ENCODE assay signal across 21 cellular contexts in genomic region chr12:130337476-130338303, GRCh38. TPM values are rescaled to one million over a fixed set of nuclear protein-coding genes. Genes with fewer than 3 reads are reported as not detected.
A peak's percentile ranks its signal among the peaks of the same experiment; 100 is the strongest.
DNase-seq lines count a peak whose midpoint lies in the region; ATAC-seq, FAIRE-seq and TF ChIP-seq lines count a peak whose summit lies in the region.
"Had no signal": no experiment of that assay in that cellular context is flagged by ENCODE, and none has a peak within 500 bp of the region (broad histone marks: within the 10 kb centered on the region; RNA-seq: fewer than 3 reads in every experiment).

TSS of gene PIWIL1 (plus strand) at chr12:130337887. CDS start at chr12:130342592, 4,705 bp downstream.

- no peak for DNase-seq in stimulated activated naive CD8-positive, alpha-beta T cell treated with anti-CD3 and anti-CD28 coated beads, Interleukin-15, amount 100 ng/mL, for 72 hours
- DNase-seq in stimulated activated naive CD8-positive, alpha-beta T cell treated with anti-CD3 and anti-CD28 coated beads, Interleukin-15, Interleukin-2, amounts not matched to agents 100 U/mL and 50 U/mL, for 24 hours: no peak
- DNase-seq in NCI-H146 (lab: John Stamatoyannopoulos, UW) (peak; percentile 77), kidney (peak; percentile 69), NCI-H510A (lab: John Stamatoyannopoulos, UW) (no peak)
- no peak for DNase-seq in activated T-cell treated with anti-CD3 and anti-CD28 coated beads, Interleukin-2, amount 50 U/mL, for 4 hours
- DNase-seq: Calu3; CD4-positive, alpha-beta T cell; DMS79; NCI-H1092 treated with DMSO at 0.1 percent for 48 hours; NCI-H1694; NCI-H2081 treated with DMSO at 0.1 percent for 48 hours; NCI-H446 treated with DMSO at 0.1 percent for 48 hours; PC-3; SHP77 treated with DMSO at 0.1 percent for 48 hours had no signal

- no peaks in the 10 kb centered on the region for H3K4me1 Mint-ChIP-seq in stimulated activated naive CD8-positive, alpha-beta T cell treated with anti-CD3 and anti-CD28 coated beads, Interleukin-15, amount 100 ng/mL, for 72 hours
- no peaks in the 10 kb centered on the region for H3K4me1 Mint-ChIP-seq in activated T-cell treated with anti-CD3 and anti-CD28 coated beads, Interleukin-2, amount 50 U/mL, for 4 hours (ENCODE audit: low read depth)
- H3K4me1 Mint-ChIP-seq: GM23338 had no signal

- no peak for FAIRE-seq in kidney (lab: Jason Lieb, UNC)
- FAIRE-seq: A549 had no signal

- no peak within 1 kb of the TSS for H3K27ac ChIP-seq in kidney (ENCODE audit: low read depth in 2 of 2, low read length in 2 of 2)
- H3K27ac ChIP-seq: A549 had no signal

- ATAC-seq in stimulated activated naive CD8-positive, alpha-beta T cell treated with anti-CD3 and anti-CD28 coated beads, Interleukin-15, amount 100 ng/mL, for 72 hours: peak; percentile 40
- no peak for ATAC-seq in stimulated activated naive CD8-positive, alpha-beta T cell treated with anti-CD3 and anti-CD28 coated beads, Interleukin-15, Interleukin-2, amounts not matched to agents 100 U/mL and 50 U/mL, for 24 hours
- no peak for ATAC-seq in HG02798 (IDR thresholded peaks at IDR 0.05; ENCODE audit: poor library complexity, unreplicated experiment)
- ATAC-seq in GM18870 (IDR thresholded peaks at IDR 0.05; ENCODE audit: unreplicated experiment): no peak
- ATAC-seq in activated T-cell treated with anti-CD3 and anti-CD28 coated beads, Interleukin-2, amount 50 U/mL, for 4 hours: no peak
- ATAC-seq: A549, GM23338, HCT116, PC-3 had no signal

- no peaks in the 10 kb centered on the region for H3K9me3 Mint-ChIP-seq in stimulated activated naive CD8-positive, alpha-beta T cell treated with anti-CD3 and anti-CD28 coated beads, Interleukin-15, amount 100 ng/mL, for 72 hours
- H3K9me3 Mint-ChIP-seq in activated T-cell treated with anti-CD3 and anti-CD28 coated beads, Interleukin-2, amount 50 U/mL, for 4 hours: no peaks in the 10 kb centered on the region
- H3K9me3 Mint-ChIP-seq: CD4-positive, alpha-beta T cell had no signal

- H3K27me3 Mint-ChIP-seq in stimulated activated naive CD8-positive, alpha-beta T cell treated with anti-CD3 and anti-CD28 coated beads, Interleukin-15, amount 100 ng/mL, for 72 hours: peaks cover 64% of the 10 kb centered on the region
- H3K27me3 Mint-ChIP-seq in activated T-cell treated with anti-CD3 and anti-CD28 coated beads, Interleukin-2, amount 50 U/mL, for 4 hours (ENCODE audit: low read depth): peaks cover 14% of the 10 kb centered on the region

- no peak for TF ChIP-seq CTCF in kidney (IDR thresholded peaks at IDR 0.05; ENCODE audit: borderline replicate concordance, extremely low read depth, insufficient read depth)

- no peak within 1 kb of the TSS for H3K9ac ChIP-seq in kidney (ENCODE audit: low read length in 2 of 2)

- no peak within 1 kb of the TSS for H3K4me3 ChIP-seq in kidney (ENCODE audit: low read length in 2 of 2)
- H3K4me3 ChIP-seq: A549, GM23338 had no signal

- intact Hi-C loops in kidney (cut with DNase I): loop anchor here (5.0 kb wide), 1 partner anchor 290 kb away; no protein-coding TSS in a partner anchor

- H3K36me3 ChIP-seq in kidney (ENCODE audit: control insufficient read depth in 1 of 2, insufficient read depth in 2 of 2, low read length in 2 of 2): no peaks in the 10 kb centered on the region

- H3K27ac Mint-ChIP-seq in stimulated activated naive CD8-positive, alpha-beta T cell treated with anti-CD3 and anti-CD28 coated beads, Interleukin-15, amount 100 ng/mL, for 72 hours: no peak within 1 kb of the TSS
- H3K27ac Mint-ChIP-seq: CD4-positive, alpha-beta T cell; GM23338 had no signal

- no peaks in the 10 kb centered on the region for H3K4me1 ChIP-seq in kidney (ENCODE audit: control insufficient read depth in 1 of 2, insufficient read depth in 1 of 2, low read depth in 1 of 2, low read length in 2 of 2)
- H3K4me1 ChIP-seq: A549 had no signal

- H3K9me3 ChIP-seq in kidney (ENCODE audit: control insufficient read depth in 1 of 2, low read length in 2 of 2): peaks cover 0 to 7% of the 10 kb centered on the region in 2 donors
- H3K9me3 ChIP-seq: A549 had no signal

- H3K36me3 Mint-ChIP-seq in activated T-cell treated with anti-CD3 and anti-CD28 coated beads, Interleukin-2, amount 50 U/mL, for 4 hours (ENCODE audit: insufficient read depth): no peaks in the 10 kb centered on the region

- H3K4me3 Mint-ChIP-seq in stimulated activated naive CD8-positive, alpha-beta T cell treated with anti-CD3 and anti-CD28 coated beads, Interleukin-15, amount 100 ng/mL, for 72 hours: no peak within 1 kb of the TSS
- no peak within 1 kb of the TSS for H3K4me3 Mint-ChIP-seq in activated T-cell treated with anti-CD3 and anti-CD28 coated beads, Interleukin-2, amount 50 U/mL, for 4 hours
- H3K4me3 Mint-ChIP-seq: CD4-positive, alpha-beta T cell; GM23338 had no signal

RNA-seq across cellular contexts. Expression of gene PIWIL1, which starts in this region (rescaled TPM):
- 0.31 TPM for total RNA-seq in kidney
- 0.15 TPM for polyA plus RNA-seq in kidney (ENCODE audit: insufficient read depth, low read depth, low replicate concordance)
- total RNA-seq in activated T-cell treated with anti-CD3 and anti-CD28 coated beads, Interleukin-2, amount 50 U/mL, for 4 hours: not detected
- total RNA-seq: Calu3; CD4-positive, alpha-beta T cell; GM23338; PC-3 had no signal
- polyA plus RNA-seq: A549, BJ, GM23338 had no signal

Comparison
In these comparisons a context has a peak if more than half of its experiments do, and no peak if none do; other contexts are left out.
1. Peak in DNase-seq in kidney; RNA of the gene not detected or under 1 TPM.